Comparison of ENCODE assay signal across 25 cellular contexts in the genomic region with DNA sequence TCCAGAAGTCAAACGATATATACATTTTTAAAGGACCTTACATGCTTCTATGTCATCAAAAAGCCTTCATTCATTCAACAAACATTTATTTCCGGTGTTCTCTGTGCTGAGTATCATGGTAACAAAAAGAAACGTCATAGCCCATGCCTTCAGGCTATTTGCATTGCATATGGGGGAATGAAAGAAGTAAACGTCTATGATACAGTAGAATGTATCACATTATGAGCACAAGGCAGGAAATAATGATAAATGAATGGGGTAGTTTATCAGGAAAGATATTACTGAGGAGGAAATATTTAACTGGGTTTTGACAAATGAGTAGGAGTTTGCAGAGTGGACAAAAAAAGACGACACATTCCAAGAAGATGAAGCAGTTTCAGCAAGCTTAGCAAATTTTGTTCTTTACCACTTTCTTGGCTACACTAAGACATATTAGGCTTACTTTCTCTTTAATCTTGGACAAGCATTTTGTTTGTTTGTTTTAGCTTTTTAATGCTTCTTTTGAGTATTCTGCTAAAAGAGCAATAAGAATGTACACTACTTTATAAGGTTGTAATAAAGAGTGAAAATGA. TPM values are rescaled to one million over a fixed set of nuclear protein-coding genes. Genes with fewer than 3 reads are reported as not detected.
A peak's percentile ranks its signal among the peaks of the same experiment; 100 is the strongest.
DNase-seq lines count a peak whose midpoint lies in the region; ATAC-seq and TF ChIP-seq lines count a peak whose summit lies in the region.
"Had no signal": no experiment of that assay in that cellular context is flagged by ENCODE, and none has a peak within 500 bp of the region (broad histone marks: within the 10 kb centered on the region; RNA-seq: fewer than 3 reads in every experiment).

No MANE protein-coding gene starts in this region.

- H3K36me3 Mint-ChIP-seq in WTC11 = no peaks in the 10 kb centered on the region
- H3K36me3 Mint-ChIP-seq: neural progenitor cell had no signal

- H3K4me1 ChIP-seq in adipocyte (ENCODE audit: control insufficient read depth, insufficient read depth, low read length) = no peaks in the 10 kb centered on the region
- peaks cover 11% of the 10 kb centered on the region for H3K4me1 ChIP-seq in osteoblast (ENCODE audit: insufficient read depth, low read length)
- H3K4me1 ChIP-seq: Caco-2, neural progenitor cell, suprapubic skin had no signal

- CTCF ChIA-PET in WTC11 (lab: Charles Lee) = no interaction called here

- no peak overlapping the region for H3K27ac Mint-ChIP-seq in WTC11
- H3K27ac Mint-ChIP-seq: B cell; neural progenitor cell; T-helper 1 cell treated with Interleukin-12 subunit alpha and Interleukin-12 subunit beta and Interleukin-4 antibody, amounts not matched to agents 30 μg/mL and 1 μg/mL, for 36 hours had no signal

- no peak overlapping the region for H3K9ac ChIP-seq in adipocyte (ENCODE audit: low read length)
- H3K9ac ChIP-seq: neural progenitor cell had no signal

- H3K27me3 ChIP-seq in adipocyte (replicated peaks; ENCODE audit: control insufficient read depth, insufficient read depth, low read length) = no peaks in the 10 kb centered on the region
- H3K27me3 ChIP-seq in osteoblast (ENCODE audit: insufficient read depth, low read length) = no peaks in the 10 kb centered on the region
- H3K27me3 ChIP-seq: neural progenitor cell, suprapubic skin had no signal

- no peaks in the 10 kb centered on the region for H3K36me3 ChIP-seq in adipocyte (ENCODE audit: control insufficient read depth, insufficient read depth, low read length, severe bottlenecking)
- H3K36me3 ChIP-seq in osteoblast (ENCODE audit: insufficient read depth, low read length) = no peaks in the 10 kb centered on the region
- H3K36me3 ChIP-seq: neural progenitor cell, suprapubic skin, WERI-Rb-1 had no signal

- H3K9me3 ChIP-seq in adipocyte (ENCODE audit: control insufficient read depth, low read length) = no peaks in the 10 kb centered on the region
- H3K9me3 ChIP-seq in osteoblast (ENCODE audit: low read depth, low read length) = no peaks in the 10 kb centered on the region
- H3K9me3 ChIP-seq: suprapubic skin had no signal

- TF ChIP-seq CTCF in osteoblast (IDR thresholded peaks at IDR 0.05; ENCODE audit: extremely low read depth, low read depth, low read length) (no peak), WTC11 (IDR thresholded peaks at IDR 0.05) (no peak)

- H3K27me3 Mint-ChIP-seq in WTC11 (ENCODE audit: low read depth) = no peaks in the 10 kb centered on the region; the same call in 1 of the 2 replicates

- peak overlapping the region; percentile 3 for H3K27ac ChIP-seq in osteoblast (ENCODE audit: low read depth, low read length)
- H3K27ac ChIP-seq: neural progenitor cell, suprapubic skin, WERI-Rb-1 had no signal

- no peak overlapping the region for H3K4me3 Mint-ChIP-seq in WTC11
- H3K4me3 Mint-ChIP-seq: B cell; central memory CD8-positive, alpha-beta T cell; neural progenitor cell; T-helper 1 cell treated with Interleukin-12 subunit alpha and Interleukin-12 subunit beta and Interleukin-4 antibody, amounts not matched to agents 30 μg/mL and 1 μg/mL, for 36 hours had no signal

- peak; percentile 49 for DNase-seq in Daoy (ENCODE audit: low read depth)
- peak; percentile 40 for DNase-seq in M059J (ENCODE audit: low read depth)
- DNase-seq in adipocyte (ENCODE audit: low read depth) = peak; percentile 44
- no peak for DNase-seq in osteoblast (ENCODE audit: insufficient read length, low spot score, missing footprints)
- no peak for DNase-seq in NCI-H524 (lab: John Stamatoyannopoulos, UW)
- no peak for DNase-seq in WTC11 (ENCODE audit: low spot score)
- DNase-seq in inferior parietal cortex (ENCODE audit: extremely low spot score) = no peak
- DNase-seq: activated CD4-positive, alpha-beta T cell treated with anti-CD3 and anti-CD28 coated beads, Interleukin-2, amount 50 U/mL, for 4 hours; activated effector memory CD4-positive, alpha-beta T cell treated with anti-CD3 and anti-CD28 coated beads, Interleukin-2, amount 50 U/mL, for 16 hours; Caco-2; NCI-H1436; SHP77 treated with DMSO at 0.1 percent for 48 hours; WERI-Rb-1 had no signal

- H3K79me2 ChIP-seq in osteoblast (ENCODE audit: insufficient read depth, low read length) = no peaks in the 10 kb centered on the region

- H4K20me1 ChIP-seq in osteoblast (ENCODE audit: insufficient read depth, low read length) = no peaks in the 10 kb centered on the region

- H3K9me3 Mint-ChIP-seq in WTC11 = peaks cover 15% of the 10 kb centered on the region
- H3K9me3 Mint-ChIP-seq: central memory CD8-positive, alpha-beta T cell; neural progenitor cell; T-helper 1 cell treated with Interleukin-12 subunit alpha and Interleukin-12 subunit beta and Interleukin-4 antibody, amounts not matched to agents 30 μg/mL and 1 μg/mL, for 36 hours had no signal

- POLR2A ChIA-PET in WTC11 (lab: Charles Lee) = no interaction called here

- ATAC-seq in WTC11 (no peak), HG02884 (IDR thresholded peaks at IDR 0.05; ENCODE audit: unreplicated experiment) (no peak)
- ATAC-seq: left lobe of liver had no signal

- no peak overlapping the region for H2AFZ ChIP-seq in osteoblast (ENCODE audit: low read length)
- H2AFZ ChIP-seq: neural progenitor cell had no signal

- H3K4me1 Mint-ChIP-seq in WTC11 = peaks cover 9% of the 10 kb centered on the region
- H3K4me1 Mint-ChIP-seq: B cell; central memory CD8-positive, alpha-beta T cell had no signal

- H3K4me2 ChIP-seq in osteoblast (ENCODE audit: insufficient read depth, low read length) = no peak overlapping the region
- H3K4me2 ChIP-seq: neural progenitor cell had no signal

- H3K4me3 ChIP-seq in adipocyte (ENCODE audit: low read length) = no peak overlapping the region
- H3K4me3 ChIP-seq in osteoblast (ENCODE audit: insufficient read depth, low read length) = no peak overlapping the region
- H3K4me3 ChIP-seq: neural progenitor cell, suprapubic skin had no signal

TF ChIP-seq in WTC11, 78 proteins besides CTCF, POLR2A, EP300 and RAD21 (continues in another document):
- TF ChIP-seq GRHL2 (CRISPR knock-in tag; IDR thresholded peaks at IDR 0.05; ENCODE audit: insufficient replicate concordance, severe bottlenecking) (no peak), FOXP1 (CRISPR knock-in tag; IDR thresholded peaks at IDR 0.05; ENCODE audit: borderline replicate concordance) (no peak), ZNF671 (CRISPR knock-in tag; IDR thresholded peaks at IDR 0.05) (no peak), ZNF317 (CRISPR knock-in tag; IDR thresholded peaks at IDR 0.05; ENCODE audit: borderline replicate concordance, low read depth) (no peak), NFYB (CRISPR knock-in tag; conservative IDR thresholded peaks at IDR 0.05; ENCODE audit: low read depth) (no peak), CBFB (CRISPR knock-in tag; IDR thresholded peaks at IDR 0.05; ENCODE audit: low read depth) (no peak), NFATC4 (CRISPR knock-in tag; IDR thresholded peaks at IDR 0.05) (no peak), GTF2I (CRISPR knock-in tag; conservative IDR thresholded peaks at IDR 0.05) (no peak), NR1H2 (CRISPR knock-in tag; IDR thresholded peaks at IDR 0.05) (no peak), KAT7 (CRISPR knock-in tag; IDR thresholded peaks at IDR 0.05; ENCODE audit: borderline replicate concordance) (no peak)
- TF ChIP-seq, protein P1, sequence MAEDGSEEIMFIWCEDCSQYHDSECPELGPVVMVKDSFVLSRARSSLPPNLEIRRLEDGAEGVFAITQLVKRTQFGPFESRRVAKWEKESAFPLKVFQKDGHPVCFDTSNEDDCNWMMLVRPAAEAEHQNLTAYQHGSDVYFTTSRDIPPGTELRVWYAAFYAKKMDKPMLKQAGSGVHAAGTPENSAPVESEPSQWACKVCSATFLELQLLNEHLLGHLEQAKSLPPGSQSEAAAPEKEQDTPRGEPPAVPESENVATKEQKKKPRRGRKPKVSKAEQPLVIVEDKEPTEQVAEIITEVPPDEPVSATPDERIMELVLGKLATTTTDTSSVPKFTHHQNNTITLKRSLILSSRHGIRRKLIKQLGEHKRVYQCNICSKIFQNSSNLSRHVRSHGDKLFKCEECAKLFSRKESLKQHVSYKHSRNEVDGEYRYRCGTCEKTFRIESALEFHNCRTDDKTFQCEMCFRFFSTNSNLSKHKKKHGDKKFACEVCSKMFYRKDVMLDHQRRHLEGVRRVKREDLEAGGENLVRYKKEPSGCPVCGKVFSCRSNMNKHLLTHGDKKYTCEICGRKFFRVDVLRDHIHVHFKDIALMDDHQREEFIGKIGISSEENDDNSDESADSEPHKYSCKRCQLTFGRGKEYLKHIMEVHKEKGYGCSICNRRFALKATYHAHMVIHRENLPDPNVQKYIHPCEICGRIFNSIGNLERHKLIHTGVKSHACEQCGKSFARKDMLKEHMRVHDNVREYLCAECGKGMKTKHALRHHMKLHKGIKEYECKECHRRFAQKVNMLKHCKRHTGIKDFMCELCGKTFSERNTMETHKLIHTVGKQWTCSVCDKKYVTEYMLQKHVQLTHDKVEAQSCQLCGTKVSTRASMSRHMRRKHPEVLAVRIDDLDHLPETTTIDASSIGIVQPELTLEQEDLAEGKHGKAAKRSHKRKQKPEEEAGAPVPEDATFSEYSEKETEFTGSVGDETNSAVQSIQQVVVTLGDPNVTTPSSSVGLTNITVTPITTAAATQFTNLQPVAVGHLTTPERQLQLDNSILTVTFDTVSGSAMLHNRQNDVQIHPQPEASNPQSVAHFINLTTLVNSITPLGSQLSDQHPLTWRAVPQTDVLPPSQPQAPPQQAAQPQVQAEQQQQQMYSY (CRISPR knock-in tag; IDR thresholded peaks at IDR 0.05) = no peak

RNA-seq across cellular contexts. Expression of a gene that starts 1.3 kb away (rescaled TPM):
- not detected in 2 replicates for total RNA-seq in Daoy (2014; rRNA removed; shearing (Covaris generic))
- total RNA-seq in M059J (2014; rRNA removed; shearing (Covaris generic)) = not detected in 2 replicates
- under 0.01 and 0.72 TPM in 2 replicates for total RNA-seq in osteoblast
- total RNA-seq in WTC11 (2021) = not detected in 3 replicates
- total RNA-seq: B cell, Caco-2, esophagus mucosa, G401, glomerular endothelial cell, H1, left lobe of liver, mononuclear cell had no signal

RNA-seq across cellular contexts. Expression of a gene that starts 15.3 kb away (rescaled TPM):
- not detected in 2 replicates for total RNA-seq in Daoy (2014; rRNA removed; shearing (Covaris generic))
- 0.10 TPM in 1 of 2 replicates, not detected in the other for total RNA-seq in M059J (2014; rRNA removed; shearing (Covaris generic))
- total RNA-seq in osteoblast (not detected in 2 replicates), WTC11 (2021) (not detected in 3 replicates)
- total RNA-seq: B cell, Caco-2, esophagus mucosa, G401, glomerular endothelial cell, H1, left lobe of liver, mononuclear cell had no signal

RNA-seq across cellular contexts. Expression of a gene that starts 17.0 kb away (rescaled TPM):
- not detected in 2 replicates for total RNA-seq in Daoy (2014; rRNA removed; shearing (Covaris generic))
- not detected in 2 replicates for total RNA-seq in M059J (2014; rRNA removed; shearing (Covaris generic))
- total RNA-seq in osteoblast (not detected in 2 replicates), WTC11 (2021) (not detected in 3 replicates)
- total RNA-seq: B cell, Caco-2, esophagus mucosa, G401, glomerular endothelial cell, H1, left lobe of liver, mononuclear cell had no signal

RNA-seq across cellular contexts. Expression of a gene that starts 19.4 kb away (rescaled TPM):
- total RNA-seq in Daoy (2014; rRNA removed; shearing (Covaris generic)) = not detected in 2 replicates
- not detected in 2 replicates for total RNA-seq in M059J (2014; rRNA removed; shearing (Covaris generic))
- total RNA-seq in osteoblast (not detected in 2 replicates), WTC11 (2021) (not detected in 3 replicates)
- total RNA-seq: B cell, Caco-2, esophagus mucosa, G401, glomerular endothelial cell, H1, left lobe of liver, mononuclear cell, suprapubic skin had no signal

RNA-seq across cellular contexts. Expression of a gene that starts 22.5 kb away (rescaled TPM):
- not detected in 2 replicates for total RNA-seq in Daoy (2014; rRNA removed; shearing (Covaris generic))
- not detected in 2 replicates for total RNA-seq in M059J (2014; rRNA removed; shearing (Covaris generic))
- total RNA-seq in osteoblast (not detected in 2 replicates), WTC11 (2021) (not detected in 3 replicates)
- total RNA-seq: B cell, Caco-2, esophagus mucosa, G401, glomerular endothelial cell, H1, left lobe of liver, mononuclear cell had no signal

Comparison
In these comparisons a context has a peak if more than half of its experiments do, and no peak if none do; other contexts are left out.
1. DNase-seq: peak in Daoy (single experiment), M059J (single experiment) and adipocyte (single experiment); none in osteoblast (single experiment), NCI-H524 (0 of 2), WTC11 (single experiment) and inferior parietal cortex (single experiment).